ENCODE assay signal across 17 cellular contexts in the genomic region with DNA sequence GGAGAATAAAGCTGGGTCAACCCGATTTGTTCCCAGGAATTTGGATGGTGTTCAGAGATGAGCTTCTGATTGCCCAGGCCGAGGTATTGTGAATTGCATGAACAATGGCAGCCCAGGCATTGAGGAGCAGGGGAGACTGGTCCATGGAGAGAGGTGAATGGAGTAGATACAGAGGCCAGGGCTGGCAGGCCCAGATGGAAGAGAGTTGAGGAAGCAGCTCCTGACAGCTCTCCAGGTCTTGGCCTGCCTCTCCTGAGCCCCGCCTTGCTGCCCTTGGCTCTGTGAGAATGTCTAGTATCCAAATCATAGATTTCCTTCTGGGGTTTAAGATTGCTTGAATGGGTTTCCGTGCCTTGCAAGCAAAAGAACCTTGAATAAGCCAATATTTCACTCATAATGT. TPM values are rescaled to one million over a fixed set of nuclear protein-coding genes. Genes with fewer than 3 reads are reported as not detected.
DNase-seq lines count a peak whose midpoint lies in the region; ATAC-seq and TF ChIP-seq lines count a peak whose summit lies in the region.
"Had no signal": no experiment of that assay in that cellular context is flagged by ENCODE, and none has a peak within 500 bp of the region (broad histone marks: within the 10 kb centered on the region; RNA-seq: fewer than 3 reads in every experiment).

No MANE protein-coding gene starts in this region.

- H3K4me1 Mint-ChIP-seq in endodermal cell (peaks cover 50% of the 10 kb centered on the region), type B pancreatic cell (ENCODE audit: unreplicated experiment) (peaks cover 39% of the 10 kb centered on the region), Caco-2 (ENCODE audit: low read depth, unreplicated experiment) (peaks cover 25% of the 10 kb centered on the region)

- peak overlapping the region; percentile 15 for H2AK5ac ChIP-seq in neuronal stem cell (ENCODE audit: low read depth, low read length)

- H3K18ac ChIP-seq in neuronal stem cell (ENCODE audit: low read length) = peak overlapping the region; percentile 76

- H3K9me3 Mint-ChIP-seq in endodermal cell (no peaks in the 10 kb centered on the region), type B pancreatic cell (no peaks in the 10 kb centered on the region), Caco-2 (ENCODE audit: unreplicated experiment) (no peaks in the 10 kb centered on the region)
- H3K9me3 Mint-ChIP-seq: CD8-positive, alpha-beta T cell had no signal

- no peak overlapping the region for H3K23ac ChIP-seq in neuronal stem cell (ENCODE audit: low read depth, low read length, poor library complexity)

- no peak overlapping the region for H2BK5ac ChIP-seq in neuronal stem cell (ENCODE audit: low read length)

- H3K36me3 ChIP-seq in right atrium auricular region (no peaks in the 10 kb centered on the region), endodermal cell (ENCODE audit: control insufficient read depth, insufficient read depth, low read length) (no peaks in the 10 kb centered on the region), neuronal stem cell (replicated peaks in 1 of 2; ENCODE audit: control insufficient read depth in 2 of 2, insufficient read depth in 2 of 2, low read length in 2 of 2) (no peaks in the 10 kb centered on the region), Caco-2 (ENCODE audit: control insufficient read depth, insufficient read depth, low read length) (no peaks in the 10 kb centered on the region)

- H2BK120ac ChIP-seq in neuronal stem cell (ENCODE audit: low read depth, low read length) = no peak overlapping the region

- no peak overlapping the region for H2BK15ac ChIP-seq in neuronal stem cell (ENCODE audit: low read length)

- no peak for TF ChIP-seq CTCF in right atrium auricular region (IDR thresholded peaks at IDR 0.05)
- TF ChIP-seq CTCF in endodermal cell (conservative IDR thresholded peaks at IDR 0.05) = no peak
- TF ChIP-seq CTCF in type B pancreatic cell (conservative IDR thresholded peaks at IDR 0.05) = no peak
- no peak for TF ChIP-seq CTCF in Caco-2 (IDR thresholded peaks at IDR 0.05; ENCODE audit: insufficient read depth in 1 of 2, low read depth in 1 of 2, low read length in 1 of 2, severe bottlenecking in 1 of 2, unreplicated experiment in 1 of 2)

- no peak overlapping the region for H4K91ac ChIP-seq in neuronal stem cell (ENCODE audit: low read depth, low read length, poor library complexity)

- no peaks in the 10 kb centered on the region for H3K36me3 Mint-ChIP-seq in endodermal cell (ENCODE audit: low read depth)
- no peaks in the 10 kb centered on the region for H3K36me3 Mint-ChIP-seq in type B pancreatic cell
- H3K36me3 Mint-ChIP-seq in Caco-2 (ENCODE audit: insufficient read depth, unreplicated experiment) = no peaks in the 10 kb centered on the region
- H3K36me3 Mint-ChIP-seq: CD8-positive, alpha-beta T cell; IgD-negative memory B cell had no signal

- no peak overlapping the region for H2BK12ac ChIP-seq in neuronal stem cell (ENCODE audit: low read length)

- H3K27me3 ChIP-seq in right atrium auricular region (no peaks in the 10 kb centered on the region), endodermal cell (ENCODE audit: control insufficient read depth, insufficient read depth, low read length, poor library complexity, severe bottlenecking) (no peaks in the 10 kb centered on the region), neuronal stem cell (ENCODE audit: control insufficient read depth in 3 of 3, insufficient read depth in 3 of 3, low read depth in 1 of 3, low read length in 3 of 3) (peaks cover 0 to 2% (median 0%) of the 10 kb centered on the region in 3 experiments), Caco-2 (replicated peaks; ENCODE audit: control insufficient read depth, insufficient read depth, low read length) (no peaks in the 10 kb centered on the region)

- H3K27ac Mint-ChIP-seq in endodermal cell (no peak overlapping the region), type B pancreatic cell (peak overlapping the region; percentile 78), Caco-2 (ENCODE audit: unreplicated experiment) (no peak overlapping the region)
- H3K27ac Mint-ChIP-seq: CD8-positive, alpha-beta T cell; H9; IgD-negative memory B cell had no signal

- POLR2A ChIA-PET in Caco-2 (lab: Charles Lee) = no interaction called here

- no peaks in the 10 kb centered on the region for H3K79me1 ChIP-seq in neuronal stem cell (ENCODE audit: low read depth, low read length)

- DNase-seq in cardiac septum (ENCODE audit: low spot score) (peak; percentile 58), right atrium auricular region (ENCODE audit: low spot score) (no peak), endodermal cell (peak; percentile 16), neuronal stem cell (ENCODE audit: low spot score) (no peak), type B pancreatic cell (ENCODE audit: extremely low spot score, unreplicated experiment) (no peak), Caco-2 (no peak), NCI-H2029 treated with DMSO at 0.1 percent for 48 hours (lab: John Stamatoyannopoulos, UW) (no peak)
- DNase-seq: AML-193; CD8-positive, alpha-beta T cell; COR-L47; GOT3; H9 had no signal

- no peak overlapping the region for H3K14ac ChIP-seq in neuronal stem cell (ENCODE audit: low read length)

- H3K4me3 Mint-ChIP-seq in endodermal cell (no peak overlapping the region), type B pancreatic cell (no peak overlapping the region), Caco-2 (ENCODE audit: unreplicated experiment) (no peak overlapping the region)
- H3K4me3 Mint-ChIP-seq: CD8-positive, alpha-beta T cell; H9; IgD-negative memory B cell had no signal

- no peak overlapping the region for H3K9ac ChIP-seq in endodermal cell (ENCODE audit: extremely low read depth, low read length, poor library complexity, severe bottlenecking)
- no peak overlapping the region for H3K9ac ChIP-seq in neuronal stem cell (ENCODE audit: low read depth, low read length, poor library complexity)

- no peak overlapping the region for H4K8ac ChIP-seq in neuronal stem cell (ENCODE audit: low read depth, low read length)

- intact Hi-C loops in cardiac septum (cut with DNase I) (no loop called here), Caco-2 (cut with micrococcal nuclease; ENCODE audit: unreplicated experiment) (no loop called here)

- 91 to 100% methylated on average over 2 to 4 of the region's 4 CpGs for WGBS in endodermal cell (ENCODE audit: insufficient coverage in 1 of 2, insufficient read length in 1 of 2), 2 experiments
- no CpG with 5 or more reads among the region's 4 CpGs for WGBS in neuronal stem cell (ENCODE audit: extremely low coverage in 2 of 2, insufficient read length in 2 of 2, insufficient replicate concordance in 1 of 2), 2 donors

- H3K9me3 ChIP-seq in right atrium auricular region (no peaks in the 10 kb centered on the region), endodermal cell (ENCODE audit: control insufficient read depth, low read length) (no peaks in the 10 kb centered on the region), neuronal stem cell (replicated peaks in 1 of 2; ENCODE audit: control insufficient read depth in 2 of 2, insufficient read depth in 1 of 2, low read depth in 1 of 2, low read length in 2 of 2) (peaks cover 0 to 2% of the 10 kb centered on the region in 2 donors), Caco-2 (no peaks in the 10 kb centered on the region)
- H3K9me3 ChIP-seq: A549 had no signal

- H3K27ac ChIP-seq in right atrium auricular region (no peak overlapping the region), endodermal cell (ENCODE audit: low read depth, low read length) (no peak overlapping the region), neuronal stem cell (replicated peaks; ENCODE audit: low read length) (no peak overlapping the region)
- H3K27ac ChIP-seq: 22Rv1, A549 had no signal

- no peak overlapping the region for H3K4me2 ChIP-seq in neuronal stem cell (ENCODE audit: insufficient read depth, low read length, poor library complexity, severe bottlenecking)
- H3K4me2 ChIP-seq: A549 had no signal

- no peak overlapping the region for H2AFZ ChIP-seq in neuronal stem cell (ENCODE audit: low read length)

- CTCF ChIA-PET in Caco-2 (lab: Charles Lee) = no interaction called here

- BruUV-seq in Caco-2 (replicated peaks; lab: Mats Ljungman, UMichigan) = no TSS peak

- no peak overlapping the region for H3K4me3 ChIP-seq in right atrium auricular region
- no peak overlapping the region for H3K4me3 ChIP-seq in endodermal cell (ENCODE audit: low read length)
- H3K4me3 ChIP-seq in neuronal stem cell (ENCODE audit: low read length in 2 of 2) = no peak overlapping the region
- no peak overlapping the region for H3K4me3 ChIP-seq in Caco-2 (ENCODE audit: low read depth, low read length)
- H3K4me3 ChIP-seq: A549 had no signal

- ATAC-seq in GM19463 (IDR thresholded peaks at IDR 0.05; ENCODE audit: unreplicated experiment) = no peak
- ATAC-seq: A549; CD8-positive, alpha-beta T cell; HepG2 had no signal

- no peaks in the 10 kb centered on the region for H3K4me1 ChIP-seq in right atrium auricular region
- H3K4me1 ChIP-seq in endodermal cell (ENCODE audit: control insufficient read depth, insufficient read depth, low read length) = peaks cover 12% of the 10 kb centered on the region
- peaks cover 10 to 15% of the 10 kb centered on the region in 2 donors for H3K4me1 ChIP-seq in neuronal stem cell (ENCODE audit: control insufficient read depth in 2 of 2, insufficient read depth in 1 of 2, low read depth in 1 of 2, low read length in 2 of 2)
- H3K4me1 ChIP-seq in Caco-2 = peaks cover 28% of the 10 kb centered on the region

- no peak overlapping the region for H3K4ac ChIP-seq in neuronal stem cell (ENCODE audit: low read length)

- H3K27me3 Mint-ChIP-seq in endodermal cell (ENCODE audit: insufficient read depth) (peaks cover 8% of the 10 kb centered on the region), type B pancreatic cell (no peaks in the 10 kb centered on the region), Caco-2 (ENCODE audit: insufficient read depth, unreplicated experiment) (no peaks in the 10 kb centered on the region)

RNA-seq across cellular contexts. Expression of a gene that starts 11.5 kb away (rescaled TPM):
- total RNA-seq in cardiac septum = 0.19 TPM
- under 1 TPM in 1 of 2 donors, not detected in 1; 0.51 TPM for total RNA-seq in right atrium auricular region
- 1 to 10 TPM; 1.6 to 1.7 TPM for total RNA-seq in endodermal cell
- polyA plus RNA-seq in endodermal cell (2013, experiment 1 of 2) = 0.61 TPM
- polyA plus RNA-seq in endodermal cell (2013, experiment 2 of 2) = 0.54 TPM
- 0.71 TPM for polyA plus RNA-seq in neuronal stem cell (2013, experiment 1 of 2)
- 0.66 TPM for polyA plus RNA-seq in neuronal stem cell (2013, experiment 2 of 2)
- total RNA-seq in type B pancreatic cell (ENCODE audit: low replicate concordance) = 3.2 and 6.4 TPM in 2 replicates
- 1.0 and 1.8 TPM in 2 replicates for total RNA-seq in Caco-2 (2022)
- total RNA-seq: CD8-positive, alpha-beta T cell; H9 had no signal
- polyA plus RNA-seq: IgD-negative memory B cell had no signal

Comparison
In these comparisons a context has a peak if more than half of its experiments do, and no peak if none do; other contexts are left out.
1. DNase-seq: peak in cardiac septum (single experiment) and endodermal cell (single experiment); none in right atrium auricular region (single experiment), neuronal stem cell (single experiment), type B pancreatic cell (single experiment), Caco-2 (0 of 2) and NCI-H2029 treated with DMSO at 0.1 percent for 48 hours (single experiment).